ENCODE assay signal across 9 cellular contexts in genomic region chr15:45200001-45200798, GRCh38. TPM values are rescaled to one million over a fixed set of nuclear protein-coding genes. Genes with fewer than 3 reads are reported as not detected.
DNase-seq lines count a peak whose midpoint lies in the region; ATAC-seq, FAIRE-seq and TF ChIP-seq lines count a peak whose summit lies in the region.
"Had no signal": no experiment of that assay in that cellular context is flagged by ENCODE, and none has a peak within 500 bp of the region (broad histone marks: within the 10 kb centered on the region; RNA-seq: fewer than 3 reads in every experiment).

No MANE protein-coding gene starts in this region.

- H3K27ac Mint-ChIP-seq in CD8-positive, alpha-beta memory T cell, result no peak overlapping the region
- H3K27ac Mint-ChIP-seq: stimulated activated naive CD8-positive, alpha-beta T cell treated with anti-CD3 and anti-CD28 coated beads, Interleukin-15, Interleukin-2, amounts not matched to agents 100 ng/mL and 50 ng/mL, for 24 hours had no signal

- H3K79me2 ChIP-seq in endothelial cell of umbilical vein (ENCODE audit: control insufficient read depth, insufficient read depth, low read length), result no peaks in the 10 kb centered on the region

- peak overlapping the region; percentile 87 for H3K9ac ChIP-seq in endothelial cell of umbilical vein (replicated peaks; ENCODE audit: extremely low read depth, insufficient read depth, low read length)

- peak overlapping the region; percentile 94 for H3K27ac ChIP-seq in CD8-positive, alpha-beta memory T cell (ENCODE audit: low read depth, low read length)
- H3K27ac ChIP-seq in endothelial cell of umbilical vein (ENCODE audit: insufficient read depth, low read depth, low read length), result peak overlapping the region; percentile 66

- peak; percentile 32 for ATAC-seq in GM19468 (IDR thresholded peaks at IDR 0.05; ENCODE audit: extremely low read depth, unreplicated experiment)

- peaks cover 0 to 5% (median 3%) of the 10 kb centered on the region in 5 donors for H3K9me3 Mint-ChIP-seq in CD8-positive, alpha-beta memory T cell
- H3K9me3 Mint-ChIP-seq: stimulated activated naive CD8-positive, alpha-beta T cell treated with anti-CD3 and anti-CD28 coated beads, Interleukin-15, Interleukin-2, amounts not matched to agents 100 ng/mL and 50 ng/mL, for 24 hours had no signal

- no peak for TF ChIP-seq CTCF in endothelial cell of umbilical vein (IDR thresholded peaks at IDR 0.05; ENCODE audit: extremely low read depth in 1 of 2, insufficient read depth in 1 of 2, low read depth in 1 of 2, low read length in 2 of 2)

- TF ChIP-seq POLR2A in endothelial cell of umbilical vein (IDR thresholded peaks at IDR 0.05; ENCODE audit: low read depth, low read length), result peak; percentile 18

- TSS peak; percentile 100 for BruUV-seq in endothelial cell of umbilical vein (replicated peaks; lab: Mats Ljungman, UMichigan)

- H3K9me3 ChIP-seq in CD8-positive, alpha-beta memory T cell (ENCODE audit: low read length), result no peaks in the 10 kb centered on the region
- H3K9me3 ChIP-seq in endothelial cell of umbilical vein (replicated peaks; ENCODE audit: control insufficient read depth, insufficient read depth, low read length), result no peaks in the 10 kb centered on the region
- no peaks in the 10 kb centered on the region for H3K9me3 ChIP-seq in mononuclear cell (ENCODE audit: low read depth, low read length)

- peaks cover 0 to 12% (median 0%) of the 10 kb centered on the region in 3 donors for H3K36me3 Mint-ChIP-seq in CD8-positive, alpha-beta memory T cell

- CTCF ChIA-PET in CD8-positive, alpha-beta memory T cell (lab: Charles Lee), result interaction anchor here (0.9 to 3.5 kb wide), 12 partner anchors 10 to 258 kb away, joined by 3 to 14 read pairs (median 6); partner anchors contain the start of gene SHF
- CTCF ChIA-PET in endothelial cell of umbilical vein (lab: Charles Lee), result interaction anchor here (0.7 to 8.9 kb wide), 8 partner anchors 11 to 414 kb away, joined by 3 to 98 read pairs (median 3); partner anchors contain the start of gene SHF

- H3K4me2 ChIP-seq in endothelial cell of umbilical vein (ENCODE audit: insufficient read depth, low read length), result peak overlapping the region; percentile 75

- no peaks in the 10 kb centered on the region for H3K27me3 ChIP-seq in CD8-positive, alpha-beta memory T cell (ENCODE audit: insufficient read depth, low read length, poor library complexity, severe bottlenecking)
- H3K27me3 ChIP-seq in endothelial cell of umbilical vein (ENCODE audit: control insufficient read depth in 2 of 2, insufficient read depth in 2 of 2, low read length in 2 of 2), result peaks cover 7 to 12% of the 10 kb centered on the region in 2 experiments
- H3K27me3 ChIP-seq in mononuclear cell (ENCODE audit: insufficient read depth, low read length), result no peaks in the 10 kb centered on the region

- peaks cover 4 to 22% (median 13%) of the 10 kb centered on the region in 3 donors for H3K4me1 Mint-ChIP-seq in CD8-positive, alpha-beta memory T cell

- peaks cover 0 to 13% of the 10 kb centered on the region in 2 donors for H3K27me3 Mint-ChIP-seq in CD8-positive, alpha-beta memory T cell
- H3K27me3 Mint-ChIP-seq: stimulated activated naive CD8-positive, alpha-beta T cell treated with anti-CD3 and anti-CD28 coated beads, Interleukin-15, Interleukin-2, amounts not matched to agents 100 ng/mL and 50 ng/mL, for 24 hours had no signal

- H3K4me3 Mint-ChIP-seq in CD8-positive, alpha-beta memory T cell, result no peak overlapping the region
- H3K4me3 Mint-ChIP-seq: stimulated activated naive CD8-positive, alpha-beta T cell treated with anti-CD3 and anti-CD28 coated beads, Interleukin-15, Interleukin-2, amounts not matched to agents 100 ng/mL and 50 ng/mL, for 24 hours had no signal

- peak; percentile 89 for FAIRE-seq in endothelial cell of umbilical vein (lab: Jason Lieb, UNC)

- DNase-seq in CD8-positive, alpha-beta memory T cell, result peak; percentile 89 to 99 (median 96)
- DNase-seq in HS-27A (ENCODE audit: low read depth) (peak; percentile 96), NOMO-1 (lab: John Stamatoyannopoulos, UW; ENCODE audit: unreplicated experiment in 2 of 2) (peak; percentile 92 to 97), endothelial cell of umbilical vein (ENCODE audit: low read depth, low spot score) (peak; percentile 97)
- peak; percentile 88 to 100 (median 99) for DNase-seq in activated CD8-positive, alpha-beta memory T cell treated with anti-CD3 and anti-CD28 coated beads for 48 hours (ENCODE audit: low read depth in 2 of 3, low spot score in 2 of 3)
- peak; percentile 83 to 94 for DNase-seq in stimulated activated CD8-positive, alpha-beta memory T cell treated with anti-CD3 and anti-CD28 coated beads, Interleukin-2, amount 100 ng/mL, for 48 hours (ENCODE audit: low read depth in 2 of 2)

- H3K4me3 ChIP-seq in CD8-positive, alpha-beta memory T cell (ENCODE audit: low read length), result peak overlapping the region; percentile 94
- H3K4me3 ChIP-seq in endothelial cell of umbilical vein (replicated peaks in 1 of 3; ENCODE audit: insufficient read depth in 1 of 3, low read depth in 1 of 3, low read length in 3 of 3) (peak overlapping the region; percentile 35 to 83 (median 69)), mononuclear cell (ENCODE audit: low read length) (peak overlapping the region; percentile 75)

- no peaks in the 10 kb centered on the region for H3K9me1 ChIP-seq in endothelial cell of umbilical vein (replicated peaks; ENCODE audit: control insufficient read depth, extremely low read depth, insufficient read depth, low read length)

- H2AFZ ChIP-seq in endothelial cell of umbilical vein (ENCODE audit: low read depth, low read length), result peak overlapping the region; percentile 84

- H3K4me1 ChIP-seq in CD8-positive, alpha-beta memory T cell (ENCODE audit: insufficient read depth, low read length), result peaks cover 16% of the 10 kb centered on the region
- H3K4me1 ChIP-seq in endothelial cell of umbilical vein (ENCODE audit: control insufficient read depth, extremely low read depth, insufficient read depth, low read length) (peaks cover 8% of the 10 kb centered on the region), mononuclear cell (ENCODE audit: insufficient read depth, low read length) (peaks cover 37% of the 10 kb centered on the region)

- dilution Hi-C loops in endothelial cell of umbilical vein (cut with MboI; ENCODE audit: extremely low pct_ligation_motif_present, low sequenced_read_pairs), result no loop called here

- H4K20me1 ChIP-seq in endothelial cell of umbilical vein (replicated peaks; ENCODE audit: control insufficient read depth, extremely low read depth, insufficient read depth, low read length), result no peaks in the 10 kb centered on the region

- no peaks in the 10 kb centered on the region for H3K36me3 ChIP-seq in CD8-positive, alpha-beta memory T cell (ENCODE audit: insufficient read depth, low read length)
- no peaks in the 10 kb centered on the region for H3K36me3 ChIP-seq in endothelial cell of umbilical vein (ENCODE audit: control insufficient read depth in 2 of 2, extremely low read depth in 1 of 2, insufficient read depth in 2 of 2, low read length in 2 of 2)

- intact Hi-C loops in endothelial cell of umbilical vein (cut with micrococcal nuclease), result loop anchor here (1.0 to 10.0 kb wide), 6 partner anchors 79 to 722 kb away; partner anchors contain the start of genes BLOC1S6 and SLC30A4

- POLR2A ChIA-PET in CD8-positive, alpha-beta memory T cell (lab: Charles Lee), result interaction anchor here (0.6 to 3.2 kb wide), 13 partner anchors 10 to 912 kb away, joined by 3 to 26 read pairs (median 7); partner anchors contain the start of genes BLOC1S6, GOLM2 and SHF
- POLR2A ChIA-PET in endothelial cell of umbilical vein (lab: Charles Lee), result interaction anchor here (1.4 to 1.9 kb wide), 2 partner anchors 12 to 202 kb away, joined by 3 to 7 read pairs; partner anchors contain the start of gene SHF

TF ChIP-seq in endothelial cell of umbilical vein, 7 proteins besides CTCF, POLR2A, EP300 and RAD21:
- no peak for TF ChIP-seq MAX (IDR thresholded peaks at IDR 0.05; ENCODE audit: insufficient read depth, insufficient read length)
- TF ChIP-seq EZH2 (IDR thresholded peaks at IDR 0.05; ENCODE audit: borderline replicate concordance, low read depth, low read length, severe bottlenecking), result no peak
- peak; percentile 18 for TF ChIP-seq POLR2AphosphoS5 (IDR thresholded peaks at IDR 0.05; ENCODE audit: insufficient read depth, low read depth, low read length)

RNA-seq across cellular contexts. Expression of gene SHF, which starts 12.4 kb away (rescaled TPM):
- 10 to 100 TPM; 25.4 to 29.5 TPM for total RNA-seq in CD8-positive, alpha-beta memory T cell
- 1.5 TPM for polyA plus RNA-seq in CD8-positive, alpha-beta memory T cell
- 5.2 and 5.6 TPM in 2 replicates for total RNA-seq in endothelial cell of umbilical vein
- 2.8 and 3.8 TPM in 2 replicates for polyA plus RNA-seq in endothelial cell of umbilical vein
- polyA plus RNA-seq in endothelial cell of umbilical vein (2011; cell fraction: cytosol; rRNA removed), result 3.3 and 4.7 TPM in 2 replicates
- 3.0 and 3.4 TPM in 2 replicates for polyA plus RNA-seq in endothelial cell of umbilical vein (2011; cell fraction: nucleus; rRNA removed)
- 3.1 TPM in 2 replicates for polyA plus RNA-seq in endothelial cell of umbilical vein (2012)
- polyA minus RNA-seq in endothelial cell of umbilical vein, result 1.9 and 6.6 TPM in 2 replicates
- polyA minus RNA-seq in endothelial cell of umbilical vein (2011; cell fraction: cytosol; rRNA and poly(A)+ RNA removed), result not detected
- polyA minus RNA-seq in endothelial cell of umbilical vein (2011; cell fraction: nucleus; rRNA and poly(A)+ RNA removed), result 2.4 and 4.3 TPM in 2 replicates
- 2.1 TPM for total RNA-seq in mononuclear cell

RNA-seq across cellular contexts. Expression of gene SLC28A2, which starts 51.8 kb away (rescaled TPM):
- total RNA-seq in CD8-positive, alpha-beta memory T cell, result not detected
- not detected for polyA plus RNA-seq in CD8-positive, alpha-beta memory T cell
- total RNA-seq in endothelial cell of umbilical vein (not detected in 2 replicates), mononuclear cell (not detected)
- polyA plus RNA-seq in endothelial cell of umbilical vein, result not detected in 2 replicates
- polyA plus RNA-seq in endothelial cell of umbilical vein (2011; cell fraction: cytosol; rRNA removed), result not detected in 2 replicates
- polyA plus RNA-seq in endothelial cell of umbilical vein (2011; cell fraction: nucleus; rRNA removed), result not detected in 2 replicates
- polyA plus RNA-seq in endothelial cell of umbilical vein (2012), result not detected in 2 replicates
- polyA minus RNA-seq in endothelial cell of umbilical vein, result not detected in 2 replicates
- polyA minus RNA-seq in endothelial cell of umbilical vein (2011; cell fraction: cytosol; rRNA and poly(A)+ RNA removed), result not detected
- not detected in 2 replicates for polyA minus RNA-seq in endothelial cell of umbilical vein (2011; cell fraction: nucleus; rRNA and poly(A)+ RNA removed)

Comparison
In these comparisons a context has a peak if more than half of its experiments do, and no peak if none do; other contexts are left out.
1. Peak in every context shown above with its lines: DNase-seq, ATAC-seq, H3K4me3 ChIP-seq and H3K27ac ChIP-seq.